Comparison of ENCODE assay signal across 8 cellular contexts in genomic region chr15:64740361-64741170, GRCh38. TPM values are rescaled to one million over a fixed set of nuclear protein-coding genes. Genes with fewer than 3 reads are reported as not detected.
DNase-seq lines count a peak whose midpoint lies in the region; ATAC-seq and TF ChIP-seq lines count a peak whose summit lies in the region.

No MANE protein-coding gene starts in this region.

- H3K4me3 ChIP-seq in SU-DHL-6 (ENCODE audit: insufficient read depth, low read length, poor library complexity, severe bottlenecking) (no peak overlapping the region), upper lobe of left lung (peak overlapping the region in 2 of 4 donors; percentile 14 to 34)
- H3K4me3 ChIP-seq in naive thymus-derived CD4-positive, alpha-beta T cell (ENCODE audit: low read length), result no peak overlapping the region

- no peak overlapping the region for H3K9ac ChIP-seq in SU-DHL-6 (ENCODE audit: low read length)

- no peaks in the 10 kb centered on the region for H3K27me3 ChIP-seq in SU-DHL-6 (ENCODE audit: low read length)
- no peaks in the 10 kb centered on the region for H3K27me3 ChIP-seq in upper lobe of left lung
- no peaks in the 10 kb centered on the region for H3K27me3 ChIP-seq in naive thymus-derived CD4-positive, alpha-beta T cell (ENCODE audit: control insufficient read depth in 2 of 2, insufficient read depth in 2 of 2, low read length in 2 of 2)

- H3K27me3 Mint-ChIP-seq in naive thymus-derived CD4-positive, alpha-beta T cell, result no peaks in the 10 kb centered on the region

- no peaks in the 10 kb centered on the region for H3K4me1 Mint-ChIP-seq in naive thymus-derived CD4-positive, alpha-beta T cell

- whole genome bisulfite sequencing in upper lobe of left lung, 2 donors, result 52 to 65% methylated on average over 21 to 26 of the region's 26 CpGs

- no peaks in the 10 kb centered on the region for H3F3A ChIP-seq in SU-DHL-6 (ENCODE audit: insufficient read depth)

- no peaks in the 10 kb centered on the region for H3K36me3 Mint-ChIP-seq in naive thymus-derived CD4-positive, alpha-beta T cell

- TF ChIP-seq POLR2A in upper lobe of left lung (IDR thresholded peaks at IDR 0.05), result no peak

- no peaks in the 10 kb centered on the region for H3K9me3 Mint-ChIP-seq in naive thymus-derived CD4-positive, alpha-beta T cell

- peak; percentile 57 to 65 for DNase-seq in NCI-H524 (lab: John Stamatoyannopoulos, UW)
- DNase-seq in NCI-H524 treated with DMSO at 0.1 percent for 48 hours (lab: John Stamatoyannopoulos, UW), result no peak
- peak; percentile 80 for DNase-seq in hepatic stellate cell (ENCODE audit: low spot score)
- DNase-seq in upper lobe of left lung, result peak; percentile 65 to 85
- no peak for DNase-seq in activated CD4-positive, CD25-positive, alpha-beta regulatory T cell (lab: John Stamatoyannopoulos, UW)
- DNase-seq in ecto neural progenitor cell (ENCODE audit: low spot score), result no peak
- no peak for DNase-seq in naive thymus-derived CD4-positive, alpha-beta T cell

- POLR2A ChIA-PET in naive thymus-derived CD4-positive, alpha-beta T cell (lab: Charles Lee), result no interaction called here

- no peaks in the 10 kb centered on the region for H3K79me2 ChIP-seq in SU-DHL-6 (ENCODE audit: insufficient read depth, low read length)

- no peak overlapping the region for H3K4me2 ChIP-seq in SU-DHL-6 (ENCODE audit: low read depth, low read length, poor library complexity, severe bottlenecking)

- no peak overlapping the region for H3K27ac ChIP-seq in SU-DHL-6 (ENCODE audit: low read depth, low read length)
- H3K27ac ChIP-seq in upper lobe of left lung, result peak overlapping the region; percentile 41 to 74 (median 48)
- no peak overlapping the region for H3K27ac ChIP-seq in naive thymus-derived CD4-positive, alpha-beta T cell (ENCODE audit: low read depth, low read length)

- H3K9me3 ChIP-seq in SU-DHL-6 (ENCODE audit: insufficient read depth, low read length) (no peaks in the 10 kb centered on the region), upper lobe of left lung (no peaks in the 10 kb centered on the region)
- no peaks in the 10 kb centered on the region for H3K9me3 ChIP-seq in naive thymus-derived CD4-positive, alpha-beta T cell (ENCODE audit: control insufficient read depth in 2 of 3, low read length in 3 of 3)

- no peak overlapping the region for H3K4me3 Mint-ChIP-seq in naive thymus-derived CD4-positive, alpha-beta T cell

- TF ChIP-seq EP300 in upper lobe of left lung (IDR thresholded peaks at IDR 0.05), result peak in 1 of 4 donors; percentile 40

- CTCF ChIA-PET in naive thymus-derived CD4-positive, alpha-beta T cell (lab: Charles Lee), result no interaction called here

- H3K36me3 ChIP-seq in SU-DHL-6 (ENCODE audit: low read length) (no peaks in the 10 kb centered on the region), upper lobe of left lung (no peaks in the 10 kb centered on the region)
- no peaks in the 10 kb centered on the region for H3K36me3 ChIP-seq in naive thymus-derived CD4-positive, alpha-beta T cell (ENCODE audit: control insufficient read depth in 2 of 3, insufficient read depth in 3 of 3, low read length in 3 of 3)

- peaks cover 10 to 26% (median 19%) of the 10 kb centered on the region in 4 donors for H3K4me1 ChIP-seq in upper lobe of left lung
- H3K4me1 ChIP-seq in naive thymus-derived CD4-positive, alpha-beta T cell (ENCODE audit: control insufficient read depth in 2 of 2, insufficient read depth in 2 of 2, low read length in 2 of 2), result no peaks in the 10 kb centered on the region

- H3K27ac Mint-ChIP-seq in naive thymus-derived CD4-positive, alpha-beta T cell, result no peak overlapping the region

- intact Hi-C loops in naive thymus-derived CD4-positive, alpha-beta T cell (cut with micrococcal nuclease), result no loop called here

- no peak overlapping the region for H2AFZ ChIP-seq in SU-DHL-6 (ENCODE audit: low read depth, low read length, severe bottlenecking)

- no peaks in the 10 kb centered on the region for H4K20me1 ChIP-seq in SU-DHL-6 (ENCODE audit: low read depth, low read length)

- H3K9me2 ChIP-seq in SU-DHL-6 (replicated peaks; ENCODE audit: insufficient read depth, low read length), result no peaks in the 10 kb centered on the region

- peak; percentile 46 to 82 for ATAC-seq in upper lobe of left lung (ENCODE audit: low FRiP score in 2 of 2)
- ATAC-seq in naive thymus-derived CD4-positive, alpha-beta T cell, result no peak

- peak; percentile 25 for TF ChIP-seq CTCF in SU-DHL-6 (IDR thresholded peaks at IDR 0.05; ENCODE audit: insufficient read depth, low read length, poor library complexity, severe bottlenecking)
- peak in 4 of 6 experiments; percentile 6 to 51 (median 23) for TF ChIP-seq CTCF in upper lobe of left lung (IDR thresholded peaks at IDR 0.05)

RNA-seq across cellular contexts. Expression of gene RBPMS2, which starts 34.8 kb away (rescaled TPM):
- 1 to 10 TPM; 1.2 to 3.6 (median 2.0) TPM for total RNA-seq in upper lobe of left lung
- 1 to 10 TPM in 1 of 5 experiments, not detected in 4; 1.2 TPM for total RNA-seq in naive thymus-derived CD4-positive, alpha-beta T cell
- polyA plus RNA-seq in naive thymus-derived CD4-positive, alpha-beta T cell, result not detected

Comparison
In these comparisons a context has a peak if more than half of its experiments do, and no peak if none do; other contexts are left out.
1. DNase-seq: peak in NCI-H524 (2 of 2), hepatic stellate cell (single experiment) and upper lobe of left lung (2 of 2); none in NCI-H524 treated with DMSO at 0.1 percent for 48 hours (single experiment), activated CD4-positive, CD25-positive, alpha-beta regulatory T cell (0 of 4), ecto neural progenitor cell (single experiment) and naive thymus-derived CD4-positive, alpha-beta T cell (0 of 9).
2. H3K27ac ChIP-seq: peak in upper lobe of left lung (4 of 4); none in SU-DHL-6 (single experiment) and naive thymus-derived CD4-positive, alpha-beta T cell (single experiment).